In genomic region chr21:44948426-44949120, GRCh38 we compare ENCODE assay signal across 2 cellular contexts.
TF ChIP-seq lines count a peak whose summit lies in the region.

No MANE protein-coding gene starts in this region.

TF ChIP-seq in IMR-90, 13 proteins besides CTCF, POLR2A, EP300 and RAD21:
- no peak for TF ChIP-seq CHD1 (IDR thresholded peaks at IDR 0.05; ENCODE audit: low read depth, low read length)
- no peak for TF ChIP-seq RCOR1 (IDR thresholded peaks at IDR 0.05; ENCODE audit: insufficient replicate concordance, low read length)
- TF ChIP-seq FOS (IDR thresholded peaks at IDR 0.05; ENCODE audit: low read depth, low read length): no peak
- TF ChIP-seq MXI1 (IDR thresholded peaks at IDR 0.05; ENCODE audit: borderline replicate concordance, low read depth, low read length): no peak
- TF ChIP-seq CEBPB (IDR thresholded peaks at IDR 0.05; ENCODE audit: low read depth, low read length): no peak
- TF ChIP-seq MAFK (IDR thresholded peaks at IDR 0.05; ENCODE audit: low read depth, low read length): no peak
- no peak for TF ChIP-seq ELK1 (IDR thresholded peaks at IDR 0.05; ENCODE audit: borderline replicate concordance, low read depth, low read length)
- no peak for TF ChIP-seq NFE2L2 (IDR thresholded peaks at IDR 0.05; ENCODE audit: low read depth, low read length)
- TF ChIP-seq, protein P1, sequence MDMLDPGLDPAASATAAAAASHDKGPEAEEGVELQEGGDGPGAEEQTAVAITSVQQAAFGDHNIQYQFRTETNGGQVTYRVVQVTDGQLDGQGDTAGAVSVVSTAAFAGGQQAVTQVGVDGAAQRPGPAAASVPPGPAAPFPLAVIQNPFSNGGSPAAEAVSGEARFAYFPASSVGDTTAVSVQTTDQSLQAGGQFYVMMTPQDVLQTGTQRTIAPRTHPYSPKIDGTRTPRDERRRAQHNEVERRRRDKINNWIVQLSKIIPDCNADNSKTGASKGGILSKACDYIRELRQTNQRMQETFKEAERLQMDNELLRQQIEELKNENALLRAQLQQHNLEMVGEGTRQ (IDR thresholded peaks at IDR 0.05; ENCODE audit: low read depth, low read length): no peak
- no peak for TF ChIP-seq BHLHE40 (IDR thresholded peaks at IDR 0.05; ENCODE audit: low read depth, low read length)
- TF ChIP-seq SMC3 (IDR thresholded peaks at IDR 0.05; ENCODE audit: low read depth, low read length): no peak
- no peak for TF ChIP-seq MAZ (IDR thresholded peaks at IDR 0.05; ENCODE audit: borderline replicate concordance, low read depth, low read length)
- no peak for TF ChIP-seq RFX5 (IDR thresholded peaks at IDR 0.05; ENCODE audit: low read depth, low read length)

TF ChIP-seq in H1, 55 proteins besides CTCF, POLR2A, EP300 and RAD21:
- TF ChIP-seq KDM4A (IDR thresholded peaks at IDR 0.05; ENCODE audit: low read depth, low read length, severe bottlenecking) (no peak), CBX5 (IDR thresholded peaks at IDR 0.05; ENCODE audit: low read depth, low read length) (no peak)
- TF ChIP-seq, protein P2, sequence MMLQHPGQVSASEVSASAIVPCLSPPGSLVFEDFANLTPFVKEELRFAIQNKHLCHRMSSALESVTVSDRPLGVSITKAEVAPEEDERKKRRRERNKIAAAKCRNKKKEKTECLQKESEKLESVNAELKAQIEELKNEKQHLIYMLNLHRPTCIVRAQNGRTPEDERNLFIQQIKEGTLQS (IDR thresholded peaks at IDR 0.05; ENCODE audit: insufficient read depth, low read depth, low read length): no peak
TF ChIP-seq in H1: peak in this region for 0.
